8 cellular contexts compared by ENCODE assay signal in the genomic region with DNA sequence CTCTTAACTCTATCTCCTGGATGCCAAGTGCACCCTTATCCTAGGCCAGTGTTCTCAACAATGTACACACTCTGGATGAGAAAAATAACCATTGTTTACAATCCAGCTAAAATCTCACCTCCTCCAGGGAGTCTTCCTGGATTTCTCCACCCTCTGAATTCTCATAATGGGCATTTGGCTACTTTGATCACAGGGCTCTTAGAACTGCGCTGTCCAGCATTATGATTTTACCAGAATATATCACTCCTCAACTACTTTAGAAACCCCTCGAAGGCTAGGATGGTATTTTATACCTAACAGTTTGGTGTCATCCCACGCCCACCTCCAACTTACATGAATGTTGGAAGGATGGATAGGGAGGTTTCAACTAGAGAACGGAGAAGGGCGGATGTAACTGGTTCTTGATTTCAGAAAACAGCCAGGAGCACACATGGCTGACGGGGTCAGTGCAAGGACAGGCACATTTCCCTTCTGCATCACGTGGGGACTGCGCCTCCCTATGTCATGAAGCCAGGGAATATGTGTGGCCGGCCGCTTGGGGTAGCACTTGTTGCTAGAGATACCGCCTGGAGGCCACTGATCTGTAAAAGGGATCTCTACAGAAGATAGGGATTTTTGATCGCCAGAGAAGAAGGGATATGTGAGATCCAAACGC. TPM values are rescaled to one million over a fixed set of nuclear protein-coding genes. Genes with fewer than 3 reads are reported as not detected.
A peak's percentile ranks its signal among the peaks of the same experiment; 100 is the strongest.
DNase-seq lines count a peak whose midpoint lies in the region; ATAC-seq and TF ChIP-seq lines count a peak whose summit lies in the region.

No MANE protein-coding gene starts in this region.

- peak; percentile 26 for ATAC-seq in GM21786 (IDR thresholded peaks at IDR 0.05; ENCODE audit: unreplicated experiment)

- H3K27ac ChIP-seq in CD4-positive, alpha-beta memory T cell (ENCODE audit: low read depth, low read length) = peak overlapping the region; percentile 78

- peaks cover 90% of the 10 kb centered on the region for H3K4me1 ChIP-seq in CD4-positive, alpha-beta memory T cell (ENCODE audit: insufficient read depth, low read length)

- DNase-seq in CD4-positive, alpha-beta memory T cell = peak in 1 of 5 donors; percentile 56
- DNase-seq in NCI-H2227 treated with DMSO at 0.1 percent for 48 hours (lab: John Stamatoyannopoulos, UW) (peak; percentile 74), glomerular visceral epithelial cell (ENCODE audit: extremely low spot score) (peak; percentile 71), neural crest cell (ENCODE audit: low read depth, low spot score) (peak; percentile 59), NAMALWA (ENCODE audit: low spot score) (no peak), T-helper 9 cell (no peak)
- DNase-seq in activated naive CD8-positive, alpha-beta T cell treated with anti-CD3 and anti-CD28 coated beads for 36 hours = no peak

- H3K27me3 ChIP-seq in CD4-positive, alpha-beta memory T cell (ENCODE audit: insufficient read depth, low read length) = no peaks in the 10 kb centered on the region

- peaks cover 63 to 84% (median 71%) of the 10 kb centered on the region in 4 donors for H3K4me1 Mint-ChIP-seq in CD4-positive, alpha-beta memory T cell
- peaks cover 70% of the 10 kb centered on the region for H3K4me1 Mint-ChIP-seq in activated naive CD8-positive, alpha-beta T cell treated with anti-CD3 and anti-CD28 coated beads for 36 hours
- H3K4me1 Mint-ChIP-seq in neural crest cell = peaks cover 25% of the 10 kb centered on the region

- H3K36me3 ChIP-seq in CD4-positive, alpha-beta memory T cell (ENCODE audit: insufficient read depth, low read length) = no peaks in the 10 kb centered on the region

- peak; percentile 43 for TF ChIP-seq CTCF in neural crest cell (conservative IDR thresholded peaks at IDR 0.05)

- no peaks in the 10 kb centered on the region for H3K9me3 Mint-ChIP-seq in CD4-positive, alpha-beta memory T cell
- no peaks in the 10 kb centered on the region for H3K9me3 Mint-ChIP-seq in activated naive CD8-positive, alpha-beta T cell treated with anti-CD3 and anti-CD28 coated beads for 36 hours
- no peaks in the 10 kb centered on the region for H3K9me3 Mint-ChIP-seq in neural crest cell

- intact Hi-C loops in CD4-positive, alpha-beta memory T cell (cut with micrococcal nuclease) = loop anchor here (1.0 to 2.0 kb wide), 4 partner anchors 7 to 157 kb away; partner anchors contain the start of genes ZNF467 and ZNF862

- POLR2A ChIA-PET in CD4-positive, alpha-beta memory T cell (lab: Charles Lee; ENCODE audit: partially characterized antibody) = interaction anchor here (0.5 to 8.6 kb wide), 7 partner anchors 9 to 1019 kb away, joined by 3 to 166 read pairs (median 33); partner anchors contain the start of gene ZNF862

- peak overlapping the region; percentile 89 to 93 (median 90) for H3K27ac Mint-ChIP-seq in CD4-positive, alpha-beta memory T cell
- peak overlapping the region; percentile 95 for H3K27ac Mint-ChIP-seq in activated naive CD8-positive, alpha-beta T cell treated with anti-CD3 and anti-CD28 coated beads for 36 hours
- H3K27ac Mint-ChIP-seq in neural crest cell (ENCODE audit: unreplicated experiment) = peak overlapping the region; percentile 44

- H3K4me3 Mint-ChIP-seq in CD4-positive, alpha-beta memory T cell = peak overlapping the region; percentile 84 to 93 (median 89)
- peak overlapping the region; percentile 89 for H3K4me3 Mint-ChIP-seq in activated naive CD8-positive, alpha-beta T cell treated with anti-CD3 and anti-CD28 coated beads for 36 hours
- peak overlapping the region; percentile 92 for H3K4me3 Mint-ChIP-seq in neural crest cell

- H3K27me3 Mint-ChIP-seq in CD4-positive, alpha-beta memory T cell = no peaks in the 10 kb centered on the region
- H3K27me3 Mint-ChIP-seq in activated naive CD8-positive, alpha-beta T cell treated with anti-CD3 and anti-CD28 coated beads for 36 hours = no peaks in the 10 kb centered on the region
- no peaks in the 10 kb centered on the region for H3K27me3 Mint-ChIP-seq in neural crest cell (ENCODE audit: low read depth)

- H3K36me3 Mint-ChIP-seq in CD4-positive, alpha-beta memory T cell = peaks cover 6 to 16% of the 10 kb centered on the region in 2 donors
- H3K36me3 Mint-ChIP-seq in activated naive CD8-positive, alpha-beta T cell treated with anti-CD3 and anti-CD28 coated beads for 36 hours = peaks cover 40% of the 10 kb centered on the region
- H3K36me3 Mint-ChIP-seq in neural crest cell (ENCODE audit: low read depth) = no peaks in the 10 kb centered on the region

- peak overlapping the region; percentile 61 to 82 for H3K4me3 ChIP-seq in CD4-positive, alpha-beta memory T cell (ENCODE audit: low read length in 2 of 2)

- no peaks in the 10 kb centered on the region for H3K9me3 ChIP-seq in CD4-positive, alpha-beta memory T cell (ENCODE audit: control insufficient read depth in 1 of 2, low read length in 2 of 2)

- CTCF ChIA-PET in CD4-positive, alpha-beta memory T cell (lab: Charles Lee; ENCODE audit: partially characterized antibody) = interaction anchor here (1.1 to 4.4 kb wide), 6 partner anchors 11 to 65 kb away, joined by 4 to 32 read pairs (median 12); partner anchors contain the start of gene ZNF862

RNA-seq across cellular contexts. Expression of gene ATP6V0E2, which starts 1.2 kb away (rescaled TPM):
- total RNA-seq in CD4-positive, alpha-beta memory T cell = 10 to 100 TPM; 64.6 to 65.3 TPM
- 100 to 1,000 TPM; 144 to 163 TPM for polyA plus RNA-seq in CD4-positive, alpha-beta memory T cell
- 10 to 100 TPM; 59.2 to 64.0 TPM for total RNA-seq in activated naive CD8-positive, alpha-beta T cell treated with anti-CD3 and anti-CD28 coated beads for 36 hours
- total RNA-seq in neural crest cell = 86.5 and 87.4 TPM in 2 replicates

RNA-seq across cellular contexts. Expression of gene ZNF862, which starts 34.4 kb away (rescaled TPM):
- 10 to 100 TPM; 84.2 to 88.6 TPM for total RNA-seq in CD4-positive, alpha-beta memory T cell
- 10 to 100 TPM in 1 of 2 donors, 1 to 10 TPM in 1; 9.8 to 10.5 TPM for polyA plus RNA-seq in CD4-positive, alpha-beta memory T cell
- total RNA-seq in activated naive CD8-positive, alpha-beta T cell treated with anti-CD3 and anti-CD28 coated beads for 36 hours = 1 to 10 TPM; 5.9 to 7.0 TPM
- 15.2 and 19.6 TPM in 2 replicates for total RNA-seq in neural crest cell

Comparison
In these comparisons a context has a peak if more than half of its experiments do, and no peak if none do; other contexts are left out.
1. DNase-seq: peak in NCI-H2227 treated with DMSO at 0.1 percent for 48 hours (single experiment), glomerular visceral epithelial cell (single experiment) and neural crest cell (single experiment); none in activated naive CD8-positive, alpha-beta T cell treated with anti-CD3 and anti-CD28 coated beads for 36 hours (single experiment), NAMALWA (single experiment) and T-helper 9 cell (single experiment).
2. H3K27ac Mint-ChIP-seq: peak in every context shown above with its lines; median percentile 95 in activated naive CD8-positive, alpha-beta T cell treated with anti-CD3 and anti-CD28 coated beads for 36 hours; 90 in CD4-positive, alpha-beta memory T cell; 44 in neural crest cell.
3. Peak in every context shown above with its lines, with median percentiles within 50 percentile points of each other: H3K4me3 Mint-ChIP-seq.